13 cellular contexts compared by ENCODE assay signal in genomic region chr3:34687671-34688070, GRCh38.
DNase-seq lines count a peak whose midpoint lies in the region; ATAC-seq and TF ChIP-seq lines count a peak whose summit lies in the region.
"Had no signal": no experiment of that assay in that cellular context is flagged by ENCODE, and none has a peak within 500 bp of the region (broad histone marks: within the 10 kb centered on the region; RNA-seq: fewer than 3 reads in every experiment).

No MANE protein-coding gene starts in this region.

- H3K4me1 ChIP-seq in OCI-LY3 (ENCODE audit: low read length), result peaks cover 3% of the 10 kb centered on the region
- H3K4me1 ChIP-seq in CD8-positive, alpha-beta T cell (ENCODE audit: insufficient read depth, low read length), result no peaks in the 10 kb centered on the region
- H3K4me1 ChIP-seq: BE2C, Caco-2 had no signal

- no peak overlapping the region for H3K4me2 ChIP-seq in OCI-LY3 (ENCODE audit: low read length)

- no peak overlapping the region for H3K9ac ChIP-seq in OCI-LY3 (ENCODE audit: low read length)

- H3K4me1 Mint-ChIP-seq in type B pancreatic cell (ENCODE audit: unreplicated experiment) (no peaks in the 10 kb centered on the region), MCF 10A (ENCODE audit: insufficient read depth, unreplicated experiment) (no peaks in the 10 kb centered on the region)
- no peaks in the 10 kb centered on the region for H3K4me1 Mint-ChIP-seq in activated CD4-positive, alpha-beta memory T cell treated with anti-CD3 and anti-CD28 coated beads, Interleukin-2, amount 10 ng/mL, durations not matched to agents 7 days and 5 days
- no peaks in the 10 kb centered on the region for H3K4me1 Mint-ChIP-seq in CD8-positive, alpha-beta T cell (ENCODE audit: low read depth)
- H3K4me1 Mint-ChIP-seq: CD4-positive, CD25-positive, alpha-beta regulatory T cell; H9 had no signal

- CTCF ChIA-PET in activated CD4-positive, alpha-beta memory T cell treated with anti-CD3 and anti-CD28 coated beads, Interleukin-2, amount 10 ng/mL, durations not matched to agents 7 days and 5 days (lab: Charles Lee), result no interaction called here
- CTCF ChIA-PET in MCF 10A (lab: Yijun Ruan, JAX), result interaction anchor here (0.5 to 9.9 kb wide), 5 partner anchors 168 to 803 kb away, joined by 3 to 253 read pairs (median 5); no protein-coding TSS in a partner anchor
- CTCF ChIA-PET in CD8-positive, alpha-beta T cell (lab: Charles Lee), result no interaction called here

- POLR2A ChIA-PET in activated CD4-positive, alpha-beta memory T cell treated with anti-CD3 and anti-CD28 coated beads, Interleukin-2, amount 10 ng/mL, durations not matched to agents 7 days and 5 days (lab: Charles Lee), result no interaction called here
- POLR2A ChIA-PET in MCF 10A (lab: Yijun Ruan, JAX), result no interaction called here
- POLR2A ChIA-PET in CD8-positive, alpha-beta T cell (lab: Charles Lee), result no interaction called here

- no peaks in the 10 kb centered on the region for H4K20me1 ChIP-seq in OCI-LY3 (ENCODE audit: insufficient read depth, low read length)

- peak overlapping the region; percentile 20 for H3K27ac Mint-ChIP-seq in type B pancreatic cell
- no peak overlapping the region for H3K27ac Mint-ChIP-seq in activated CD4-positive, alpha-beta memory T cell treated with anti-CD3 and anti-CD28 coated beads, Interleukin-2, amount 10 ng/mL, durations not matched to agents 7 days and 5 days
- H3K27ac Mint-ChIP-seq in MCF 10A (ENCODE audit: low read depth, unreplicated experiment), result no peak overlapping the region
- H3K27ac Mint-ChIP-seq in CD8-positive, alpha-beta T cell, result no peak overlapping the region
- H3K27ac Mint-ChIP-seq: CD4-positive, CD25-positive, alpha-beta regulatory T cell; H9 had no signal

- BruUV-seq in MCF 10A (replicated peaks; lab: Mats Ljungman, UMichigan), result no TSS peak

- no peak overlapping the region for H3K4me3 ChIP-seq in OCI-LY3 (ENCODE audit: low read length)
- no peak overlapping the region for H3K4me3 ChIP-seq in CD8-positive, alpha-beta T cell (ENCODE audit: low read depth, low read length)

- H3K9me3 Mint-ChIP-seq in type B pancreatic cell (peaks cover 5% of the 10 kb centered on the region), MCF 10A (ENCODE audit: unreplicated experiment) (no peaks in the 10 kb centered on the region)
- no peaks in the 10 kb centered on the region for H3K9me3 Mint-ChIP-seq in activated CD4-positive, alpha-beta memory T cell treated with anti-CD3 and anti-CD28 coated beads, Interleukin-2, amount 10 ng/mL, durations not matched to agents 7 days and 5 days
- no peaks in the 10 kb centered on the region for H3K9me3 Mint-ChIP-seq in CD8-positive, alpha-beta T cell

- peak overlapping the region; percentile 18; the same call in 1 of the 2 replicates for H2AFZ ChIP-seq in OCI-LY3 (ENCODE audit: low read depth, low read length)

- H3K4me3 Mint-ChIP-seq in type B pancreatic cell (no peak overlapping the region), MCF 10A (ENCODE audit: unreplicated experiment) (no peak overlapping the region)
- H3K4me3 Mint-ChIP-seq in activated CD4-positive, alpha-beta memory T cell treated with anti-CD3 and anti-CD28 coated beads, Interleukin-2, amount 10 ng/mL, durations not matched to agents 7 days and 5 days, result no peak overlapping the region
- H3K4me3 Mint-ChIP-seq in CD8-positive, alpha-beta T cell, result no peak overlapping the region
- H3K4me3 Mint-ChIP-seq: CD4-positive, CD25-positive, alpha-beta regulatory T cell; H9 had no signal

- H3K9me3 ChIP-seq in OCI-LY3 (ENCODE audit: insufficient read depth, low read length), result no peaks in the 10 kb centered on the region
- H3K9me3 ChIP-seq in CD8-positive, alpha-beta T cell (ENCODE audit: low read length), result no peaks in the 10 kb centered on the region
- H3K9me3 ChIP-seq: BE2C, Caco-2 had no signal

- no peak for TF ChIP-seq CTCF in OCI-LY3 (IDR thresholded peaks at IDR 0.05; ENCODE audit: low read depth, low read length)
- no peak for TF ChIP-seq CTCF in type B pancreatic cell (conservative IDR thresholded peaks at IDR 0.05)
- TF ChIP-seq CTCF in MCF 10A (IDR thresholded peaks at IDR 0.05; ENCODE audit: unreplicated experiment), result no peak
- TF ChIP-seq CTCF in CD8-positive, alpha-beta T cell (IDR thresholded peaks at IDR 0.05), result no peak

- H3K27me3 Mint-ChIP-seq in type B pancreatic cell, result peaks cover 3% of the 10 kb centered on the region
- no peaks in the 10 kb centered on the region for H3K27me3 Mint-ChIP-seq in activated CD4-positive, alpha-beta memory T cell treated with anti-CD3 and anti-CD28 coated beads, Interleukin-2, amount 10 ng/mL, durations not matched to agents 7 days and 5 days
- H3K27me3 Mint-ChIP-seq in MCF 10A (ENCODE audit: insufficient read depth, unreplicated experiment), result no peaks in the 10 kb centered on the region
- H3K27me3 Mint-ChIP-seq in CD8-positive, alpha-beta T cell (ENCODE audit: low read depth), result no peaks in the 10 kb centered on the region
- H3K27me3 Mint-ChIP-seq: CD4-positive, CD25-positive, alpha-beta regulatory T cell had no signal

- H3K27me3 ChIP-seq in OCI-LY3 (ENCODE audit: low read depth, low read length), result no peaks in the 10 kb centered on the region
- no peaks in the 10 kb centered on the region for H3K27me3 ChIP-seq in CD8-positive, alpha-beta T cell (ENCODE audit: insufficient read depth, low read length)
- H3K27me3 ChIP-seq: BE2C had no signal

- H3K36me3 Mint-ChIP-seq in type B pancreatic cell (no peaks in the 10 kb centered on the region), MCF 10A (ENCODE audit: insufficient read depth, unreplicated experiment) (no peaks in the 10 kb centered on the region)
- no peaks in the 10 kb centered on the region for H3K36me3 Mint-ChIP-seq in activated CD4-positive, alpha-beta memory T cell treated with anti-CD3 and anti-CD28 coated beads, Interleukin-2, amount 10 ng/mL, durations not matched to agents 7 days and 5 days (ENCODE audit: low read depth)
- no peaks in the 10 kb centered on the region for H3K36me3 Mint-ChIP-seq in CD8-positive, alpha-beta T cell
- H3K36me3 Mint-ChIP-seq: CD4-positive, CD25-positive, alpha-beta regulatory T cell had no signal

- no peak for ATAC-seq in CD8-positive, alpha-beta T cell

- intact Hi-C loops in MCF 10A (cut with micrococcal nuclease), result loop anchor here (10.0 kb wide), 1 partner anchor 583 kb away; no protein-coding TSS in a partner anchor
- intact Hi-C loops in CD8-positive, alpha-beta T cell (cut with DNase I, micrococcal nuclease), result no loop called here

- no peak overlapping the region for H3K27ac ChIP-seq in OCI-LY3 (ENCODE audit: low read length)
- no peak overlapping the region for H3K27ac ChIP-seq in CD8-positive, alpha-beta T cell (ENCODE audit: low read depth, low read length)

- no peaks in the 10 kb centered on the region for H3K36me3 ChIP-seq in OCI-LY3 (replicated peaks; ENCODE audit: low read depth, low read length)
- no peaks in the 10 kb centered on the region for H3K36me3 ChIP-seq in CD8-positive, alpha-beta T cell (ENCODE audit: insufficient read depth, low read length)
- H3K36me3 ChIP-seq: BE2C had no signal

- DNase-seq in middle frontal gyrus (ENCODE audit: extremely low spot score, low spot score) (peak; percentile 20), type B pancreatic cell (ENCODE audit: extremely low spot score, unreplicated experiment) (no peak), MCF 10A (ENCODE audit: unreplicated experiment) (no peak)
- DNase-seq in activated CD4-positive, alpha-beta memory T cell treated with anti-CD3 and anti-CD28 coated beads, Interleukin-2, amount 10 ng/mL, durations not matched to agents 7 days and 5 days, result no peak
- no peak for DNase-seq in CD8-positive, alpha-beta T cell
- DNase-seq: ACHN; BE2C; Caco-2; CD4-positive, CD25-positive, alpha-beta regulatory T cell; GF-D8; H9; IMR-90 had no signal

- no peaks in the 10 kb centered on the region for H3K79me2 ChIP-seq in OCI-LY3 (ENCODE audit: low read length)
